ENCODE assay signal across 18 cellular contexts in genomic region chr17:27514595-27515413, GRCh38. TPM values are rescaled to one million over a fixed set of nuclear protein-coding genes. Genes with fewer than 3 reads are reported as not detected.
DNase-seq lines count a peak whose midpoint lies in the region; ATAC-seq, FAIRE-seq and TF ChIP-seq lines count a peak whose summit lies in the region.
"Had no signal": no experiment of that assay in that cellular context is flagged by ENCODE, and none has a peak within 500 bp of the region (broad histone marks: within the 10 kb centered on the region; RNA-seq: fewer than 3 reads in every experiment).

No MANE protein-coding gene starts in this region.

- no peak overlapping the region for H2AFZ ChIP-seq in endothelial cell of umbilical vein (ENCODE audit: low read depth, low read length)

- H3K36me3 ChIP-seq in endothelial cell of umbilical vein (ENCODE audit: control insufficient read depth in 2 of 2, extremely low read depth in 1 of 2, insufficient read depth in 2 of 2, low read length in 2 of 2): no peaks in the 10 kb centered on the region
- H3K36me3 ChIP-seq: SJSA1 had no signal

- H3K36me3 Mint-ChIP-seq in WTC11: no peaks in the 10 kb centered on the region
- H3K36me3 Mint-ChIP-seq in nephron progenitor cell (ENCODE audit: low read depth): no peaks in the 10 kb centered on the region

- H3K4me3 Mint-ChIP-seq in WTC11: no peak overlapping the region
- H3K4me3 Mint-ChIP-seq in nephron progenitor cell: no peak overlapping the region
- H3K4me3 Mint-ChIP-seq: CD14-positive monocyte, HFFc6 had no signal

- no peaks in the 10 kb centered on the region for H3K27me3 ChIP-seq in endothelial cell of umbilical vein (ENCODE audit: control insufficient read depth in 2 of 2, insufficient read depth in 2 of 2, low read length in 2 of 2)
- H3K27me3 ChIP-seq: SJSA1 had no signal

- dilution Hi-C loops in endothelial cell of umbilical vein (cut with MboI; ENCODE audit: extremely low pct_ligation_motif_present, low sequenced_read_pairs): no loop called here

- H3K9me1 ChIP-seq in endothelial cell of umbilical vein (replicated peaks; ENCODE audit: control insufficient read depth, extremely low read depth, insufficient read depth, low read length): no peaks in the 10 kb centered on the region

- no TSS peak for BruUV-seq in endothelial cell of umbilical vein (replicated peaks; lab: Mats Ljungman, UMichigan)

- no peaks in the 10 kb centered on the region for H3K27me3 Mint-ChIP-seq in WTC11 (ENCODE audit: low read depth)
- H3K27me3 Mint-ChIP-seq in nephron progenitor cell (ENCODE audit: low read depth, poor library complexity): no peaks in the 10 kb centered on the region

- FAIRE-seq in D721Med (lab: Jason Lieb, UNC) (peak; percentile 29), endothelial cell of umbilical vein (lab: Jason Lieb, UNC) (peak; percentile 8)
- FAIRE-seq: GM12878 had no signal

- H3K4me1 ChIP-seq in endothelial cell of umbilical vein (ENCODE audit: control insufficient read depth, extremely low read depth, insufficient read depth, low read length): no peaks in the 10 kb centered on the region

- H3K27ac Mint-ChIP-seq in WTC11: peak overlapping the region; percentile 69
- H3K27ac Mint-ChIP-seq in nephron progenitor cell: peak overlapping the region; percentile 7
- H3K27ac Mint-ChIP-seq: HFFc6 had no signal

- TF ChIP-seq POLR2A in endothelial cell of umbilical vein (IDR thresholded peaks at IDR 0.05; ENCODE audit: low read depth, low read length): no peak

- H3K9ac ChIP-seq in endothelial cell of umbilical vein (replicated peaks; ENCODE audit: extremely low read depth, insufficient read depth, low read length): no peak overlapping the region

- H3K4me2 ChIP-seq in endothelial cell of umbilical vein (ENCODE audit: insufficient read depth, low read length): no peak overlapping the region

- ATAC-seq in WTC11 (no peak), HG03442 (IDR thresholded peaks at IDR 0.05; ENCODE audit: unreplicated experiment) (no peak)
- ATAC-seq: GM12878 had no signal

- H3K4me1 Mint-ChIP-seq in WTC11 (peaks cover 89% of the 10 kb centered on the region), nephron progenitor cell (peaks cover 49% of the 10 kb centered on the region)

- no peak overlapping the region for H3K27ac ChIP-seq in endothelial cell of umbilical vein (ENCODE audit: insufficient read depth, low read depth, low read length)
- H3K27ac ChIP-seq: SJSA1 had no signal

- POLR2A ChIA-PET in WTC11 (lab: Charles Lee) (no interaction called here), endothelial cell of umbilical vein (lab: Charles Lee) (no interaction called here)

- peaks cover 10% of the 10 kb centered on the region for H3K79me2 ChIP-seq in endothelial cell of umbilical vein (ENCODE audit: control insufficient read depth, insufficient read depth, low read length)

- intact Hi-C loops in endothelial cell of umbilical vein (cut with micrococcal nuclease): no loop called here

- no peaks in the 10 kb centered on the region for H3K9me3 ChIP-seq in endothelial cell of umbilical vein (replicated peaks; ENCODE audit: control insufficient read depth, insufficient read depth, low read length)
- H3K9me3 ChIP-seq: SJSA1 had no signal

- no peak for TF ChIP-seq CTCF in D721Med (IDR thresholded peaks at IDR 0.05; ENCODE audit: insufficient read depth, missing control alignments)
- TF ChIP-seq CTCF in WTC11 (IDR thresholded peaks at IDR 0.05): no peak
- TF ChIP-seq CTCF in endothelial cell of umbilical vein (IDR thresholded peaks at IDR 0.05; ENCODE audit: extremely low read depth in 1 of 2, insufficient read depth in 1 of 2, low read depth in 1 of 2, low read length in 2 of 2): no peak
- no peak for TF ChIP-seq CTCF in nephron progenitor cell (IDR thresholded peaks at IDR 0.05)
- TF ChIP-seq CTCF in GM13977 (IDR thresholded peaks at IDR 0.05; ENCODE audit: extremely low read depth, insufficient read depth, missing control alignments): no peak

- H3K9me3 Mint-ChIP-seq in WTC11: no peaks in the 10 kb centered on the region
- no peaks in the 10 kb centered on the region for H3K9me3 Mint-ChIP-seq in nephron progenitor cell
- H3K9me3 Mint-ChIP-seq: CD14-positive monocyte, HFFc6 had no signal

- no peaks in the 10 kb centered on the region for H4K20me1 ChIP-seq in endothelial cell of umbilical vein (replicated peaks; ENCODE audit: control insufficient read depth, extremely low read depth, insufficient read depth, low read length)

- no peak for DNase-seq in D721Med (ENCODE audit: insufficient read length, low spot score)
- no peak for DNase-seq in WTC11 (ENCODE audit: low spot score)
- DNase-seq in endothelial cell of umbilical vein (ENCODE audit: low read depth, low spot score): no peak
- no peak for DNase-seq in nephron progenitor cell
- DNase-seq in NCI-H187 (lab: John Stamatoyannopoulos, UW): no peak
- no peak for DNase-seq in GM13977 (ENCODE audit: low spot score)
- DNase-seq in SW 1271 (lab: John Stamatoyannopoulos, UW): no peak
- DNase-seq: HFFc6; NCI-H1436 treated with DMSO at 0.1 percent for 48 hours; NCI-H2107; NCI-H345; NCI-H69; NK-92 treated with Interleukin-12 subunit alpha and Interleukin-12 subunit beta, amount 100 ng/mL, for 24 hours; OCI-M1 had no signal

- CTCF ChIA-PET in WTC11 (lab: Charles Lee) (interaction anchor here (1.0 to 3.3 kb wide), 3 partner anchors 8 to 59 kb away, joined by 3 to 14 read pairs (median 3); partner anchors contain the start of gene KSR1), endothelial cell of umbilical vein (lab: Charles Lee) (interaction anchor here (1.1 to 1.5 kb wide), 2 partner anchors 11 to 13 kb away, joined by 4 read pairs; no protein-coding TSS in a partner anchor)

- H3K4me3 ChIP-seq in endothelial cell of umbilical vein (replicated peaks in 1 of 3; ENCODE audit: insufficient read depth in 1 of 3, low read depth in 1 of 3, low read length in 3 of 3): no peak overlapping the region
- H3K4me3 ChIP-seq: GM12878, SJSA1 had no signal

- in situ Hi-C loops in GM13977 (cut with MboI; ENCODE audit: low pct_unique_long_range_greater_than_20kb, low sequenced_read_pairs, unreplicated experiment): no loop called here

TF ChIP-seq in WTC11, 78 proteins besides CTCF, POLR2A, EP300 and RAD21 (continues in another document):
- no peak for TF ChIP-seq E2F5 (CRISPR knock-in tag; IDR thresholded peaks at IDR 0.05)
- no peak for TF ChIP-seq RELA (CRISPR knock-in tag; IDR thresholded peaks at IDR 0.05; ENCODE audit: borderline replicate concordance)
- TF ChIP-seq GRHL2 (CRISPR knock-in tag; IDR thresholded peaks at IDR 0.05; ENCODE audit: insufficient replicate concordance, severe bottlenecking): no peak
- no peak for TF ChIP-seq ZBTB43 (CRISPR knock-in tag; IDR thresholded peaks at IDR 0.05)
- no peak for TF ChIP-seq PRRX2 (CRISPR knock-in tag; IDR thresholded peaks at IDR 0.05)

TF ChIP-seq in endothelial cell of umbilical vein, 7 proteins besides CTCF, POLR2A, EP300 and RAD21:
- no peak for TF ChIP-seq POLR2AphosphoS5 (IDR thresholded peaks at IDR 0.05; ENCODE audit: insufficient read depth, low read depth, low read length)
- TF ChIP-seq GATA2 (IDR thresholded peaks at IDR 0.05; ENCODE audit: insufficient read depth, insufficient read length, low read depth, low read length): no peak
- TF ChIP-seq MAX (IDR thresholded peaks at IDR 0.05; ENCODE audit: insufficient read depth, insufficient read length): no peak

RNA-seq across cellular contexts. Expression of gene KSR1, which starts 58.6 kb away (rescaled TPM):
- total RNA-seq in WTC11 (2021) (38.0 to 45.5 TPM (median 39.7 TPM) in 3 replicates), endothelial cell of umbilical vein (55.6 and 80.2 TPM in 2 replicates)
- 31.5 and 35.4 TPM in 2 replicates for polyA plus RNA-seq in endothelial cell of umbilical vein
- 27.3 and 30.1 TPM in 2 replicates for polyA plus RNA-seq in endothelial cell of umbilical vein (2011; cell fraction: cytosol; rRNA removed)
- polyA plus RNA-seq in endothelial cell of umbilical vein (2011; cell fraction: nucleus; rRNA removed): 186 and 212 TPM in 2 replicates
- 53.9 and 70.0 TPM in 2 replicates for polyA plus RNA-seq in endothelial cell of umbilical vein (2012)
- polyA minus RNA-seq in endothelial cell of umbilical vein: 78.7 and 82.4 TPM in 2 replicates
- 11.1 TPM for polyA minus RNA-seq in endothelial cell of umbilical vein (2011; cell fraction: cytosol; rRNA and poly(A)+ RNA removed)
- polyA minus RNA-seq in endothelial cell of umbilical vein (2011; cell fraction: nucleus; rRNA and poly(A)+ RNA removed): 102 and 106 TPM in 2 replicates
